ENCODE assay signal across 29 cellular contexts in the genomic region with DNA sequence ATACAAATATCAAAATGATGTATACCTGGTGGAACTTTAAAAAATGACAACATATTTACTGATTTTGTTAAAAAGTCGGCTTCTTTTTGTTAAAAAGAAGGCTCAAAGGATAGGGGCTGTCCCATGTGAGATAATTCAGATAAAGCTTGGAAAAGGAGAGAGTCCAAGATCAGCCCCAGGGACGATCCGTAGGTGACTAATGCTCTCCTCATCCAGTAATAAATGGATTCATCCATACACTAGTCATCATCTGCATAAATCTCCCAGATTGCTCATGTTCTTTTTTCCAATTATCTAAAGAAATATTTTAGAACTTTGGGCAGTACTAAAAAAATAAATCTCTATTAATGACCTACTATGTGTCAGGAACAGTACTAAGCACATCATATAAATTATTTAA. TPM values are rescaled to one million over a fixed set of nuclear protein-coding genes. Genes with fewer than 3 reads are reported as not detected.
"Had no signal": no experiment of that assay in that cellular context is flagged by ENCODE, and none has a peak within 500 bp of the region (broad histone marks: within the 10 kb centered on the region; RNA-seq: fewer than 3 reads in every experiment).

No MANE protein-coding gene starts in this region.

- DNase-seq: activated CD4-positive, alpha-beta T cell treated with anti-CD3 and anti-CD28 coated beads for 4 hours; activated CD8-positive, alpha-beta memory T cell treated with anti-CD3 and anti-CD28 coated beads, Interleukin-2, amount 50 U/mL, for 48 hours; activated CD8-positive, alpha-beta T cell treated with anti-CD3 and anti-CD28 coated beads for 36 hours; activated naive CD4-positive, alpha-beta T cell treated with anti-CD3 and anti-CD28 coated beads, Interleukin-2, amount 50 U/mL, for 16 hours; activated naive CD8-positive, alpha-beta T cell treated with anti-CD3 and anti-CD28 coated beads, Interleukin-2, amount 10 ng/mL, durations not matched to agents 7 days and 5 days; activated T-cell treated with anti-CD3 and anti-CD28 coated beads, Interleukin-2, amount 50 U/mL, for 1 hour; aorta; body of pancreas; MV-4-11; NCI-H1092 treated with DMSO at 0.1 percent for 48 hours; NCI-H1417 treated with DMSO at 0.1 percent for 48 hours; NCI-H1694; NCI-H2029; NCI-H2107; NCI-H2171 treated with DMSO at 0.1 percent for 48 hours; NCI-H345; NCI-H510A; NCI-H526 treated with DMSO at 0.1 percent for 48 hours; RPMI8226; SHP77; SW 1271 had no signal

- H3K27ac ChIP-seq: adrenal gland, body of pancreas, KMS-11, SJSA1 had no signal

- H3K4me3 ChIP-seq: adrenal gland, body of pancreas, SJSA1 had no signal

- H3K27me3 ChIP-seq: adrenal gland, body of pancreas, SJSA1 had no signal

- H3K36me3 ChIP-seq: adrenal gland, SJSA1 had no signal

- H3K9me3 ChIP-seq: adrenal gland, body of pancreas, SJSA1 had no signal

- H3K4me1 ChIP-seq: adrenal gland, body of pancreas, SJSA1 had no signal

- ATAC-seq: activated CD4-positive, CD25-positive, alpha-beta regulatory T cell treated with anti-CD3 and anti-CD28 coated beads, Interleukin-2, amount 50 U/mL, for 24 hours; activated CD8-positive, alpha-beta T cell treated with anti-CD3 and anti-CD28 coated beads for 36 hours; body of pancreas; SK-N-SH treated with all-trans-retinoic acid at 6 μM for 48 hours had no signal

RNA-seq across cellular contexts. Expression of gene FSCB, which starts 23.4 kb away (rescaled TPM):
- total RNA-seq: activated CD8-positive, alpha-beta T cell treated with anti-CD3 and anti-CD28 coated beads for 36 hours; activated naive CD8-positive, alpha-beta T cell treated with anti-CD3 and anti-CD28 coated beads, Interleukin-2, amount 10 ng/mL, durations not matched to agents 7 days and 5 days; aorta; bronchial epithelial cell; MCF 10A; SJSA1; T-helper 1 cell treated with Interleukin-12 subunit alpha and Interleukin-12 subunit beta and Interleukin-4 antibody, amounts not matched to agents 30 ng/mL and 1 ng/mL, for 36 hours had no signal
